In genomic region chr3:111438283-111438682, GRCh38 we compare ENCODE assay signal across 8 cellular contexts.
"Had no signal": no experiment of that assay in that cellular context is flagged by ENCODE, and none has a peak within 500 bp of the region (broad histone marks: within the 10 kb centered on the region; RNA-seq: fewer than 3 reads in every experiment).

No MANE protein-coding gene starts in this region.

- H3K27ac ChIP-seq: GM23248 had no signal

- H2AFZ ChIP-seq: GM23248, GM23338 had no signal

- H3K36me3 ChIP-seq: HAP-1 had no signal

- H3K9ac ChIP-seq: GM23248 had no signal

- H3K4me2 ChIP-seq: GM23338 had no signal

- H3K4me3 ChIP-seq: GM23248, GM23338, HAP-1 had no signal

- H3K9me3 ChIP-seq: HAP-1 had no signal

- DNase-seq: GM23248, GOT3, H7, H9, HCEC 1CT, HFFc6 had no signal

- H3K4me1 ChIP-seq: HAP-1 had no signal
